ENCODE assay signal across 11 cellular contexts in genomic region chr19:18905520-18906236, GRCh38. TPM values are rescaled to one million over a fixed set of nuclear protein-coding genes. Genes with fewer than 3 reads are reported as not detected.
"Had no signal": no experiment of that assay in that cellular context is flagged by ENCODE, and none has a peak within 500 bp of the region (broad histone marks: within the 10 kb centered on the region; RNA-seq: fewer than 3 reads in every experiment).

No MANE protein-coding gene starts in this region.

- H3K27ac Mint-ChIP-seq: activated naive CD8-positive, alpha-beta T cell; activated T-helper 17 cell treated with anti-CD3 and anti-CD28 coated beads, Interleukin-2, amount 50 U/mL, for 72 hours; memory B cell; nephron; stimulated activated effector memory CD8-positive, alpha-beta T cell treated with anti-CD3 and anti-CD28 coated beads, Interleukin-12 subunit alpha, Interleukin-12 subunit beta, amount 100 ng/mL, for 72 hours; T-helper 1 cell treated with Interleukin-12 subunit alpha and Interleukin-12 subunit beta and Interleukin-4 antibody, amounts not matched to agents 30 μg/mL and 1 μg/mL, for 36 hours had no signal

- H3K9me3 Mint-ChIP-seq: activated T-helper 17 cell treated with anti-CD3 and anti-CD28 coated beads, Interleukin-2, amount 50 U/mL, for 72 hours; memory B cell; nephron; stimulated activated effector memory CD8-positive, alpha-beta T cell treated with anti-CD3 and anti-CD28 coated beads, Interleukin-12 subunit alpha, Interleukin-12 subunit beta, amount 100 ng/mL, for 72 hours; T-helper 1 cell treated with Interleukin-12 subunit alpha and Interleukin-12 subunit beta and Interleukin-4 antibody, amounts not matched to agents 30 μg/mL and 1 μg/mL, for 36 hours had no signal

- H3K4me3 Mint-ChIP-seq: activated naive CD8-positive, alpha-beta T cell; activated T-helper 17 cell treated with anti-CD3 and anti-CD28 coated beads, Interleukin-2, amount 50 U/mL, for 72 hours; memory B cell; nephron; stimulated activated effector memory CD8-positive, alpha-beta T cell treated with anti-CD3 and anti-CD28 coated beads, Interleukin-12 subunit alpha, Interleukin-12 subunit beta, amount 100 ng/mL, for 72 hours; T-helper 1 cell treated with Interleukin-12 subunit alpha and Interleukin-12 subunit beta and Interleukin-4 antibody, amounts not matched to agents 30 μg/mL and 1 μg/mL, for 36 hours had no signal

- ATAC-seq: activated T-helper 17 cell treated with anti-CD3 and anti-CD28 coated beads, Interleukin-2, amount 50 U/mL, for 72 hours; foreskin keratinocyte; left lung; stimulated activated effector memory CD8-positive, alpha-beta T cell treated with anti-CD3 and anti-CD28 coated beads, Interleukin-12 subunit alpha, Interleukin-12 subunit beta, amount 100 ng/mL, for 72 hours had no signal

- H3K36me3 Mint-ChIP-seq: activated naive CD8-positive, alpha-beta T cell had no signal

- H3K27me3 Mint-ChIP-seq: activated naive CD8-positive, alpha-beta T cell; activated T-helper 17 cell treated with anti-CD3 and anti-CD28 coated beads, Interleukin-2, amount 50 U/mL, for 72 hours; memory B cell had no signal

- DNase-seq: activated CD4-positive, alpha-beta T cell treated with anti-CD3 and anti-CD28 coated beads, Interleukin-2, amount 50 U/mL, for 1 hour; activated CD4-positive, CD25-positive, alpha-beta regulatory T cell; activated T-cell treated with anti-CD3 and anti-CD28 coated beads for 4 hours; foreskin keratinocyte; left lung had no signal

- H3K4me1 Mint-ChIP-seq: activated T-helper 17 cell treated with anti-CD3 and anti-CD28 coated beads, Interleukin-2, amount 50 U/mL, for 72 hours; memory B cell; nephron had no signal

RNA-seq across cellular contexts. Expression of gene CERS1, which starts 9.7 kb away (rescaled TPM):
- total RNA-seq: activated T-helper 17 cell treated with anti-CD3 and anti-CD28 coated beads, Interleukin-2, amount 50 U/mL, for 72 hours had no signal
